8 cellular contexts compared by ENCODE assay signal in the genomic region with DNA sequence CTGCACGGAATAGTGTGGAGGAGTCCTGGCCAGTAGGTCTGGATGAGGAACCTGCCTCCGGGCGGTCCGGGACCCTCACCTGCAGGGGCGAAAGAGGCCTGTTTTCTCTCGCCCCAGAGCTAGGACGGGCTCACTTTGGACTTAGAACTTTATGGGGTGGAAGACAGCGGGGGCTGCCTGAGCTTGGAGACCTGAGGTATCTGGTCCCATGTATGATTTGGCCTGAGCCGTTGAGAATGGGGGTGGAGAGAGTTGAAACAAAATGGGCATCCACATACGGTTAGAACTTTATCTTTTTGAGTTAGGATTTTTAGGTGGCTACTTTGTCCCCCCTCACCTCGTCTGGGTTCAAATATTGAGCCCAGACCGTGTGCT. TPM values are rescaled to one million over a fixed set of nuclear protein-coding genes. Genes with fewer than 3 reads are reported as not detected.
DNase-seq lines count a peak whose midpoint lies in the region; ATAC-seq and TF ChIP-seq lines count a peak whose summit lies in the region.

No MANE protein-coding gene starts in this region.

- H3K23ac ChIP-seq in mesendoderm (ENCODE audit: low read length): peak overlapping the region; percentile 83

- H3K27ac ChIP-seq in HUES48 (ENCODE audit: low read depth, low read length): peak overlapping the region; percentile 96
- H3K27ac ChIP-seq in mesendoderm (ENCODE audit: low read depth, low read length): peak overlapping the region; percentile 65

- H2BK5ac ChIP-seq in mesendoderm (ENCODE audit: low read length): peak overlapping the region; percentile 81

- peak overlapping the region; percentile 99 for H3K27ac Mint-ChIP-seq in central memory CD8-positive, alpha-beta T cell (ENCODE audit: low read depth)

- H3K56ac ChIP-seq in mesendoderm (ENCODE audit: low read length): peak overlapping the region; percentile 96

- H3K18ac ChIP-seq in mesendoderm (ENCODE audit: low read length): peak overlapping the region; percentile 35

- no peak for TF ChIP-seq CTCF in GM10266 (IDR thresholded peaks at IDR 0.05; ENCODE audit: control insufficient read depth, insufficient read depth, low read depth, missing control alignments)

- peak overlapping the region; percentile 94 for H3K9ac ChIP-seq in HUES48 (ENCODE audit: low read depth, low read length)
- peak overlapping the region; percentile 90 for H3K9ac ChIP-seq in mesendoderm (ENCODE audit: low read length)

- no CpG with 5 or more reads among the region's 12 CpGs for WGBS in mesendoderm (ENCODE audit: extremely low coverage, insufficient coverage, low lambda C conversion rate)

- peak overlapping the region; percentile 81 for H2AK5ac ChIP-seq in mesendoderm (ENCODE audit: low read length)

- H3K4me3 ChIP-seq in HUES48 (ENCODE audit: low read depth, low read length) (peak overlapping the region; percentile 93), mesendoderm (ENCODE audit: low read length) (peak overlapping the region; percentile 92)

- H3K4me1 ChIP-seq in HUES48 (ENCODE audit: control insufficient read depth, insufficient read depth, low read length) (peaks cover 19% of the 10 kb centered on the region), mesendoderm (ENCODE audit: control insufficient read depth, low read depth, low read length) (peaks cover 4% of the 10 kb centered on the region)

- H3K9me3 Mint-ChIP-seq in central memory CD8-positive, alpha-beta T cell: no peaks in the 10 kb centered on the region

- peaks cover 66% of the 10 kb centered on the region for H3K4me1 Mint-ChIP-seq in central memory CD8-positive, alpha-beta T cell

- H3K27me3 ChIP-seq in HUES48 (ENCODE audit: control insufficient read depth, insufficient read depth, low read length) (no peaks in the 10 kb centered on the region), mesendoderm (ENCODE audit: insufficient read depth, low read length, poor library complexity) (no peaks in the 10 kb centered on the region)

- peak; percentile 37 for ATAC-seq in GM21381 (IDR thresholded peaks at IDR 0.05; ENCODE audit: unreplicated experiment)
- ATAC-seq in central memory CD8-positive, alpha-beta T cell (replicated peaks; ENCODE audit: extremely low read depth, poor library complexity, severe bottlenecking): peak; percentile 60

- H3K4me2 ChIP-seq in mesendoderm (ENCODE audit: low read length): peak overlapping the region; percentile 83

- peaks cover 11% of the 10 kb centered on the region for H3K79me1 ChIP-seq in mesendoderm (ENCODE audit: low read length)

- no peak overlapping the region for H4K5ac ChIP-seq in mesendoderm (ENCODE audit: low read length)

- H3K36me3 Mint-ChIP-seq in central memory CD8-positive, alpha-beta T cell (ENCODE audit: insufficient read depth): peaks cover 44% of the 10 kb centered on the region

- DNase-seq in GM10266 (ENCODE audit: extremely low spot score) (peak; percentile 60), mesendoderm (no peak), SIG-M5 (lab: John Stamatoyannopoulos, UW) (no peak), DMS114 treated with DMSO at 0.1 percent for 48 hours (lab: John Stamatoyannopoulos, UW; ENCODE audit: unreplicated experiment) (no peak), NCI-H187 treated with DMSO at 0.1 percent for 48 hours (lab: John Stamatoyannopoulos, UW) (no peak)
- DNase-seq in central memory CD8-positive, alpha-beta T cell (ENCODE audit: low spot score in 2 of 2): no peak

- H4K8ac ChIP-seq in mesendoderm (ENCODE audit: low read depth, low read length): no peak overlapping the region

- H3K4ac ChIP-seq in mesendoderm (ENCODE audit: low read depth, low read length): no peak overlapping the region

- H2BK120ac ChIP-seq in mesendoderm (ENCODE audit: low read depth, low read length): no peak overlapping the region

- no peaks in the 10 kb centered on the region for H3K27me3 Mint-ChIP-seq in central memory CD8-positive, alpha-beta T cell

- H3K36me3 ChIP-seq in HUES48 (ENCODE audit: control insufficient read depth, insufficient read depth, low read length) (peaks cover 28% of the 10 kb centered on the region), mesendoderm (ENCODE audit: control insufficient read depth, insufficient read depth, low read length) (no peaks in the 10 kb centered on the region)

- no peaks in the 10 kb centered on the region for H3K9me3 ChIP-seq in HUES48 (ENCODE audit: control insufficient read depth, insufficient read depth, low read length)

- peak overlapping the region; percentile 96 for H3K4me3 Mint-ChIP-seq in central memory CD8-positive, alpha-beta T cell

- no peak overlapping the region for H2BK15ac ChIP-seq in mesendoderm (replicated peaks; ENCODE audit: low read depth)

- peaks cover 71% of the 10 kb centered on the region for H3K79me2 ChIP-seq in mesendoderm (ENCODE audit: control insufficient read depth, insufficient read depth, low read length)

RNA-seq across cellular contexts. Expression of a gene that starts 0.7 kb away (rescaled TPM):
- 158 TPM for polyA plus RNA-seq in mesendoderm (2013, experiment 1 of 2)
- polyA plus RNA-seq in mesendoderm (2013, experiment 2 of 2): 156 TPM

RNA-seq across cellular contexts. Expression of a gene that starts 31.5 kb away (rescaled TPM):
- 301 TPM for polyA plus RNA-seq in mesendoderm (2013, experiment 1 of 2)
- 297 TPM for polyA plus RNA-seq in mesendoderm (2013, experiment 2 of 2)
